32 cellular contexts compared by ENCODE assay signal in genomic region chrX:6904178-6904577, GRCh38.
"Had no signal": no experiment of that assay in that cellular context is flagged by ENCODE, and none has a peak within 500 bp of the region (broad histone marks: within the 10 kb centered on the region; RNA-seq: fewer than 3 reads in every experiment).

No MANE protein-coding gene starts in this region.

- H3K27ac Mint-ChIP-seq: activated B cell treated with CpG ODN at 0.5 μM for 24 hours; activated CD8-positive, alpha-beta T cell treated with anti-CD3 and anti-CD28 coated beads for 36 hours; activated naive CD8-positive, alpha-beta T cell; activated T-helper 17 cell treated with anti-CD3 and anti-CD28 coated beads, Interleukin-2, amount 50 U/mL, for 72 hours; dendritic cell treated with granulocyte-macrophage colony-stimulating factor and Interleukin-4, amounts not matched to agents 40 ng/mL and 50 ng/mL, for 4 days; endodermal cell; T-helper 17 cell; T-helper 2 cell treated with Interferon-gamma antibody and Interleukin-4, amounts not matched to agents 5 μg/mL and 100 μg/mL, for 36 hours had no signal

- H3K4me3 Mint-ChIP-seq: activated B cell treated with CpG ODN at 0.5 μM for 24 hours; activated CD8-positive, alpha-beta T cell treated with anti-CD3 and anti-CD28 coated beads for 36 hours; activated naive CD8-positive, alpha-beta T cell; activated T-cell treated with anti-CD3 and anti-CD28 coated beads, Interleukin-2, amount 50 U/mL, for 4 hours; activated T-helper 17 cell treated with anti-CD3 and anti-CD28 coated beads, Interleukin-2, amount 50 U/mL, for 72 hours; central memory CD8-positive, alpha-beta T cell; dendritic cell treated with granulocyte-macrophage colony-stimulating factor and Interleukin-4, amounts not matched to agents 40 ng/mL and 50 ng/mL, for 4 days; endodermal cell; T-helper 17 cell; T-helper 2 cell treated with Interferon-gamma antibody and Interleukin-4, amounts not matched to agents 5 μg/mL and 100 μg/mL, for 36 hours had no signal

- H3K36me3 Mint-ChIP-seq: activated naive CD8-positive, alpha-beta T cell had no signal

- H3K27me3 Mint-ChIP-seq: activated B cell treated with CpG ODN at 0.5 μM for 24 hours; activated CD8-positive, alpha-beta T cell treated with anti-CD3 and anti-CD28 coated beads for 36 hours; activated naive CD8-positive, alpha-beta T cell; activated T-helper 17 cell treated with anti-CD3 and anti-CD28 coated beads, Interleukin-2, amount 50 U/mL, for 72 hours; central memory CD8-positive, alpha-beta T cell; dendritic cell treated with granulocyte-macrophage colony-stimulating factor and Interleukin-4, amounts not matched to agents 40 ng/mL and 50 ng/mL, for 4 days; T-helper 17 cell had no signal

- ATAC-seq: activated CD4-positive, CD25-positive, alpha-beta regulatory T cell treated with anti-CD3 and anti-CD28 coated beads, Interleukin-2, amount 50 U/mL, for 24 hours; activated CD8-positive, alpha-beta T cell treated with anti-CD3 and anti-CD28 coated beads for 36 hours; activated T-cell treated with anti-CD3 and anti-CD28 coated beads, Interleukin-2, amount 50 U/mL, for 4 hours; activated T-helper 17 cell treated with anti-CD3 and anti-CD28 coated beads, Interleukin-2, amount 50 U/mL, for 72 hours; esophagus mucosa; foreskin keratinocyte; gastrocnemius medialis; heart right ventricle; T-helper 17 cell had no signal

- H3K4me1 Mint-ChIP-seq: activated B cell treated with CpG ODN at 0.5 μM for 24 hours; activated T-helper 17 cell treated with anti-CD3 and anti-CD28 coated beads, Interleukin-2, amount 50 U/mL, for 72 hours; central memory CD8-positive, alpha-beta T cell; T-helper 17 cell had no signal

- H3K9me3 Mint-ChIP-seq: activated B cell treated with CpG ODN at 0.5 μM for 24 hours; activated CD8-positive, alpha-beta T cell treated with anti-CD3 and anti-CD28 coated beads for 36 hours; activated T-cell treated with anti-CD3 and anti-CD28 coated beads, Interleukin-2, amount 50 U/mL, for 4 hours; activated T-helper 17 cell treated with anti-CD3 and anti-CD28 coated beads, Interleukin-2, amount 50 U/mL, for 72 hours; central memory CD8-positive, alpha-beta T cell; endodermal cell; T-helper 2 cell treated with Interferon-gamma antibody and Interleukin-4, amounts not matched to agents 5 μg/mL and 100 μg/mL, for 36 hours had no signal

- FAIRE-seq: astrocyte, bronchial epithelial cell had no signal

- DNase-seq: activated B cell treated with CpG ODN at 0.5 μM for 24 hours; activated CD4-positive, alpha-beta T cell treated with anti-CD3 and anti-CD28 coated beads for 48 hours; activated CD4-positive, alpha-beta T cell treated with anti-CD3 and anti-CD28 coated beads, Interleukin-2, amount 50 U/mL, for 1 hour; activated CD4-positive, alpha-beta T cell treated with anti-CD3 and anti-CD28 coated beads, Interleukin-2, amount 50 U/mL, for 48 hours; activated CD8-positive, alpha-beta memory T cell treated with anti-CD3 and anti-CD28 coated beads for 24 hours; activated CD8-positive, alpha-beta T cell treated with anti-CD3 and anti-CD28 coated beads for 36 hours; activated effector memory CD4-positive, alpha-beta T cell treated with Interleukin-2 at 50 U/mL for 16 hours; activated gamma-delta T cell treated with Interleukin-2 at 50 U/mL for 16 hours; activated naive CD4-positive, alpha-beta T cell treated with anti-CD3 and anti-CD28 coated beads, Interleukin-2, amount 50 U/mL, for 16 hours; activated naive CD4-positive, alpha-beta T cell treated with Interleukin-2 at 50 U/mL for 16 hours; activated T-cell treated with anti-CD3 and anti-CD28 coated beads, Interleukin-2, amount 50 U/mL, for 4 hours; amniotic stem cell; anterior cingulate cortex; brain microvascular endothelial cell; dorsolateral prefrontal cortex; effector memory CD4-positive, alpha-beta T cell; endodermal cell; foreskin keratinocyte; gastrocnemius medialis; heart right ventricle; T-helper 17 cell; T1000; WERI-Rb-1 had no signal
